Comparison of ENCODE assay signal across 8 cellular contexts in genomic region chr19:58558066-58558622, GRCh38. TPM values are rescaled to one million over a fixed set of nuclear protein-coding genes. Genes with fewer than 3 reads are reported as not detected.
A peak's percentile ranks its signal among the peaks of the same experiment; 100 is the strongest.
DNase-seq lines count a peak whose midpoint lies in the region; ATAC-seq, FAIRE-seq and TF ChIP-seq lines count a peak whose summit lies in the region.

Gene UBE2M, minus strand, starts transcription at chr19:58558611. Its CDS starts 230 bp downstream, at chr19:58558381.

- ATAC-seq in memory B cell (ENCODE audit: low read depth) (peak; percentile 9), thoracic aorta (ENCODE audit: insufficient number of reproducible peaks, low FRiP score, low read depth) (peak; percentile 49), HG02970 (IDR thresholded peaks at IDR 0.05; ENCODE audit: low FRiP score, unreplicated experiment) (no peak)

- H3K27me3 Mint-ChIP-seq in T-helper 1 cell treated with Interleukin-12 subunit alpha and Interleukin-12 subunit beta and Interleukin-4 antibody, amounts not matched to agents 30 μg/mL and 1 μg/mL, for 36 hours (ENCODE audit: low read depth) = no peaks in the 10 kb centered on the region
- peaks cover 30% of the 10 kb centered on the region for H3K27me3 Mint-ChIP-seq in dendritic cell treated with granulocyte-macrophage colony-stimulating factor and Interleukin-4, amounts not matched to agents 40 ng/mL and 50 ng/mL, for 4 days
- H3K27me3 Mint-ChIP-seq in memory B cell = no peaks in the 10 kb centered on the region

- peaks cover 39 to 71% of the 10 kb centered on the region in 2 donors for H3K4me1 ChIP-seq in thoracic aorta (ENCODE audit: control insufficient read depth in 1 of 2, low read depth in 2 of 2)

- peak within 1 kb of the TSS; percentile 97 for H3K27ac Mint-ChIP-seq in T-helper 1 cell treated with Interleukin-12 subunit alpha and Interleukin-12 subunit beta and Interleukin-4 antibody, amounts not matched to agents 30 μg/mL and 1 μg/mL, for 36 hours
- H3K27ac Mint-ChIP-seq in dendritic cell treated with granulocyte-macrophage colony-stimulating factor and Interleukin-4, amounts not matched to agents 40 ng/mL and 50 ng/mL, for 4 days = peak within 1 kb of the TSS; percentile 99
- peak within 1 kb of the TSS; percentile 99 for H3K27ac Mint-ChIP-seq in memory B cell

- H3K4me3 ChIP-seq in thoracic aorta = peak within 1 kb of the TSS; percentile 95

- no peaks in the 10 kb centered on the region for H3K9me3 Mint-ChIP-seq in T-helper 1 cell treated with Interleukin-12 subunit alpha and Interleukin-12 subunit beta and Interleukin-4 antibody, amounts not matched to agents 30 μg/mL and 1 μg/mL, for 36 hours
- no peaks in the 10 kb centered on the region for H3K9me3 Mint-ChIP-seq in dendritic cell treated with granulocyte-macrophage colony-stimulating factor and Interleukin-4, amounts not matched to agents 40 ng/mL and 50 ng/mL, for 4 days
- no peaks in the 10 kb centered on the region for H3K9me3 Mint-ChIP-seq in memory B cell

- H3K9me3 ChIP-seq in thoracic aorta = no peaks in the 10 kb centered on the region

- FAIRE-seq in GM12891 (lab: Jason Lieb, UNC) = no peak

- H3K36me3 Mint-ChIP-seq in T-helper 1 cell treated with Interleukin-12 subunit alpha and Interleukin-12 subunit beta and Interleukin-4 antibody, amounts not matched to agents 30 μg/mL and 1 μg/mL, for 36 hours (ENCODE audit: low read depth) = peaks cover 39% of the 10 kb centered on the region
- H3K36me3 Mint-ChIP-seq in dendritic cell treated with granulocyte-macrophage colony-stimulating factor and Interleukin-4, amounts not matched to agents 40 ng/mL and 50 ng/mL, for 4 days (ENCODE audit: low read depth) = peaks cover 63% of the 10 kb centered on the region
- H3K36me3 Mint-ChIP-seq in memory B cell = peaks cover 13% of the 10 kb centered on the region

- no peak for TF ChIP-seq POLR2A in GM12891 (IDR thresholded peaks at IDR 0.05; ENCODE audit: low read depth, low read length)

- TF ChIP-seq CTCF in thoracic aorta (IDR thresholded peaks at IDR 0.05) = no peak

- H3K27me3 ChIP-seq in thoracic aorta (replicated peaks; ENCODE audit: insufficient read depth) = no peaks in the 10 kb centered on the region

- peak within 1 kb of the TSS; percentile 98 for H3K4me3 Mint-ChIP-seq in T-helper 1 cell treated with Interleukin-12 subunit alpha and Interleukin-12 subunit beta and Interleukin-4 antibody, amounts not matched to agents 30 μg/mL and 1 μg/mL, for 36 hours
- peak within 1 kb of the TSS; percentile 94 for H3K4me3 Mint-ChIP-seq in dendritic cell treated with granulocyte-macrophage colony-stimulating factor and Interleukin-4, amounts not matched to agents 40 ng/mL and 50 ng/mL, for 4 days
- peak within 1 kb of the TSS; percentile 99 for H3K4me3 Mint-ChIP-seq in memory B cell

- peaks cover 61% of the 10 kb centered on the region for H3K4me1 Mint-ChIP-seq in T-helper 1 cell treated with Interleukin-12 subunit alpha and Interleukin-12 subunit beta and Interleukin-4 antibody, amounts not matched to agents 30 μg/mL and 1 μg/mL, for 36 hours (ENCODE audit: low read depth)
- peaks cover 85% of the 10 kb centered on the region for H3K4me1 Mint-ChIP-seq in dendritic cell treated with granulocyte-macrophage colony-stimulating factor and Interleukin-4, amounts not matched to agents 40 ng/mL and 50 ng/mL, for 4 days (ENCODE audit: low read depth)
- H3K4me1 Mint-ChIP-seq in memory B cell = peaks cover 52% of the 10 kb centered on the region

- DNase-seq in stimulated activated CD4-positive, alpha-beta T cell treated with anti-CD3 and anti-CD28 coated beads, Interleukin-15, amount 100 ng/mL, for 24 hours = peak; percentile 72
- no peak for DNase-seq in stimulated activated CD4-positive, alpha-beta T cell treated with anti-CD3 and anti-CD28 coated beads, Interleukin-12 subunit alpha, Interleukin-12 subunit beta, amount 100 ng/mL, for 4 hours
- DNase-seq in memory B cell (ENCODE audit: low spot score in 2 of 2) (no peak), thoracic aorta (ENCODE audit: low spot score) (no peak), GM12891 (ENCODE audit: insufficient read length, low spot score) (no peak)

- peak within 1 kb of the TSS; percentile 99 to 100 for H3K27ac ChIP-seq in thoracic aorta

- H3K36me3 ChIP-seq in thoracic aorta = peaks cover 9% of the 10 kb centered on the region

- intact Hi-C loops in dendritic cell treated with granulocyte-macrophage colony-stimulating factor and Interleukin-4, amounts not matched to agents 40 ng/mL and 50 ng/mL, for 4 days (cut with micrococcal nuclease) = loop anchor here (1.0 to 2.0 kb wide), 2 partner anchors 13 to 38 kb away; partner anchors contain the start of gene TRIM28

TF ChIP-seq in GM12891, 5 proteins besides CTCF, POLR2A, EP300 and RAD21:
- TF ChIP-seq SPI1 (IDR thresholded peaks at IDR 0.05; ENCODE audit: low read depth, low read length) (no peak), POLR2AphosphoS5 (IDR thresholded peaks at IDR 0.05; ENCODE audit: low read depth, low read length) (no peak), PAX5 (IDR thresholded peaks at IDR 0.05; ENCODE audit: insufficient read depth, low read length, severe bottlenecking) (no peak), POU2F2 (IDR thresholded peaks at IDR 0.05; ENCODE audit: low read depth, low read length) (no peak), TAF1 (IDR thresholded peaks at IDR 0.05; ENCODE audit: low read depth, low read length) (no peak)

RNA-seq across cellular contexts. Expression of gene UBE2M, which starts in this region (rescaled TPM):
- 10 to 100 TPM; 17.1 to 18.9 TPM for total RNA-seq in thoracic aorta
- 61.5 TPM for polyA plus RNA-seq in GM12891 (2012; ENCODE audit: low read depth, missing spikeins)
